Comparison of ENCODE assay signal across 7 cellular contexts in the genomic region with DNA sequence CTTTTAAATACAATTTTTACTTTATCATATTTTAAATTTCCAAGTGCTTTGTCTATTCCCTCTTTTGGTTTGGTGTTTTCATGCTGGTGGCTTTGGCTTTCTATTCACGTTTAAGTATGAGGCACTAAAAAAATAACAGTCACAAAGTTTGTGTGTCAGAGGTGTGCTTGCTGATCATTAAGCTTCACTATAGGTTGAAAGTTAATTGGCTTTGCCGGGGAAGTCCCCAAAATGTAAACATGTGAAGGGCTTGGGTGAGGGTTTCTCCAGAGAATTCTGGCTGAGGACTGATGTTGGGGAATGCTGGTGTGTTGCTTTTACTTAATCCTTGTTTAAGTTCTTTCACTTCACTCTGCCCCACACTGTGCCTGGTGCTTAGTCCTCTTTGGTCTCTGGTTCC.
DNase-seq lines count a peak whose midpoint lies in the region; ATAC-seq, FAIRE-seq and TF ChIP-seq lines count a peak whose summit lies in the region.
"Not testable (repeated sequence)": the region's sequence is repeated elsewhere in the genome, so short reads cannot be mapped to it uniquely, and the experiment has no call there.

No MANE protein-coding gene starts in this region.

- H4K20me1 ChIP-seq in K562 (replicated peaks; ENCODE audit: control insufficient read depth, insufficient read depth, low read length); H1 (replicated peaks in 1 of 2; ENCODE audit: control insufficient read depth in 1 of 2, insufficient read depth in 2 of 2, low read length in 2 of 2); keratinocyte (ENCODE audit: control insufficient read depth, extremely low read depth, insufficient read depth, low read length); HepG2 (ENCODE audit: insufficient read depth, low read length): not testable (repeated sequence)

- H3K4me1 ChIP-seq in A549; K562 (replicated peaks in 1 of 2; ENCODE audit: control insufficient read depth in 2 of 2, insufficient read depth in 2 of 2, low read length in 2 of 2); H1 (replicated peaks in 1 of 4; ENCODE audit: control insufficient read depth in 3 of 4, insufficient read depth in 4 of 4, low read length in 3 of 4); HepG2 (ENCODE audit: insufficient read depth, low read length): not testable (repeated sequence)
- H3K4me1 ChIP-seq in keratinocyte (ENCODE audit: control insufficient read depth, extremely low read depth, insufficient read depth, low read length), result peaks cover 20% of the 10 kb centered on the region

- not testable (repeated sequence) for H3K27me3 ChIP-seq in K562 (ENCODE audit: control insufficient read depth in 2 of 2, insufficient read depth in 2 of 2, low read length in 2 of 2); H1 (replicated peaks in 1 of 4; ENCODE audit: control insufficient read depth in 3 of 4, extremely low read depth in 1 of 4, insufficient read depth in 3 of 4, low read length in 3 of 4); keratinocyte (ENCODE audit: control insufficient read depth, extremely low read depth, insufficient read depth, low read length); HepG2 (ENCODE audit: control insufficient read depth in 1 of 2, insufficient read depth in 2 of 2, low read length in 2 of 2)

- H2BK5ac ChIP-seq in H1 (ENCODE audit: low read depth, low read length), result not testable (repeated sequence)

- H2AK5ac ChIP-seq in H1 (ENCODE audit: low read depth, low read length), result not testable (repeated sequence)

- POLR2A ChIA-PET in A549 (lab: Yijun Ruan, JAX); K562 (lab: Yijun Ruan, JAX); H1 (lab: Charles Lee; ENCODE audit: partially characterized antibody); HepG2 (lab: Yijun Ruan, JAX): not testable (repeated sequence)

- not testable (repeated sequence) for H3K14ac ChIP-seq in H1 (ENCODE audit: insufficient read length)

- H3K36me3 ChIP-seq in K562 (ENCODE audit: control insufficient read depth, insufficient read depth, low read length), result peaks cover 59% of the 10 kb centered on the region; the same call in 2 of the 3 replicates
- peaks cover 9 to 42% (median 17%) of the 10 kb centered on the region in 4 experiments for H3K36me3 ChIP-seq in H1 (ENCODE audit: control insufficient read depth in 2 of 4, insufficient read depth in 4 of 4, low read length in 3 of 4)
- H3K36me3 ChIP-seq in keratinocyte (ENCODE audit: control insufficient read depth in 2 of 2, extremely low read depth in 1 of 2, insufficient read depth in 2 of 2, low read length in 2 of 2), result peaks cover 27 to 52% of the 10 kb centered on the region in 2 experiments
- peaks cover 20 to 61% of the 10 kb centered on the region in 2 experiments for H3K36me3 ChIP-seq in HepG2 (replicated peaks in 1 of 2; ENCODE audit: control insufficient read depth in 1 of 2, insufficient read depth in 2 of 2, low read length in 2 of 2)

- H4K5ac ChIP-seq in H1 (ENCODE audit: insufficient read length, low read depth, low read length), result not testable (repeated sequence)

- not testable (repeated sequence) for H3K4me3 ChIP-seq in A549; K562; H1 (ENCODE audit: extremely low read depth in 1 of 4, insufficient read depth in 2 of 4, low read depth in 3 of 4, low read length in 4 of 4); keratinocyte (ENCODE audit: control insufficient read depth in 2 of 3, extremely low read depth in 1 of 3, insufficient read depth in 2 of 3, low read depth in 1 of 3, low read length in 3 of 3); HepG2 (replicated peaks in 1 of 3; ENCODE audit: insufficient read depth in 1 of 3, low read depth in 2 of 3, low read length in 3 of 3)

- not testable (repeated sequence) for TF ChIP-seq EP300 in A549 (IDR thresholded peaks at IDR 0.05); K562 (IDR thresholded peaks at IDR 0.05; ENCODE audit: low read length); H1 (IDR thresholded peaks at IDR 0.05; ENCODE audit: borderline replicate concordance in 1 of 2, low read depth in 2 of 2, low read length in 2 of 2); HepG2 (IDR thresholded peaks at IDR 0.05; ENCODE audit: low read depth in 2 of 2, low read length in 2 of 2); HepG2 (CRISPR knock-in tag; IDR thresholded peaks at IDR 0.05; ENCODE audit: borderline replicate concordance)

- H3K18ac ChIP-seq in H1 (ENCODE audit: extremely low read depth, low read length), result not testable (repeated sequence)

- not testable (repeated sequence) for H3K9me3 ChIP-seq in A549; K562 (replicated peaks; ENCODE audit: control insufficient read depth, insufficient read depth, low read depth, low read length); H1 (ENCODE audit: insufficient read depth in 2 of 2, low read depth in 1 of 2, low read length in 1 of 2); keratinocyte (ENCODE audit: control insufficient read depth, low read depth, low read length); HepG2 (ENCODE audit: low read length)

- H4K8ac ChIP-seq in H1 (ENCODE audit: extremely low read depth, insufficient read depth, low read length), result not testable (repeated sequence)

- CTCF ChIA-PET in A549 (lab: Yijun Ruan, JAX); K562 (lab: Yijun Ruan, JAX; ENCODE audit: low intra/inter-chr PET ratio); H1 (lab: Charles Lee; ENCODE audit: partially characterized antibody); HepG2 (lab: Yijun Ruan, JAX; ENCODE audit: low intra/inter-chr PET ratio, low total read pairs): not testable (repeated sequence)

- not testable (repeated sequence) for H3K23ac ChIP-seq in H1 (ENCODE audit: insufficient read length)

- BruUV-seq in K562 (replicated peaks; lab: Mats Ljungman, UMichigan); HepG2 (replicated peaks; lab: Mats Ljungman, UMichigan): not testable (repeated sequence)

- dilution Hi-C loops in keratinocyte (cut with MboI; ENCODE audit: extremely low pct_ligation_motif_present, low sequenced_read_pairs), result not testable (repeated sequence)

- H2AFZ ChIP-seq in K562 (ENCODE audit: low read depth, low read length); H1 (ENCODE audit: low read length); keratinocyte (ENCODE audit: control insufficient read depth, low read length); HepG2 (ENCODE audit: low read length): not testable (repeated sequence)

- not testable (repeated sequence) for H2BK15ac ChIP-seq in H1 (ENCODE audit: low read length)

- H3K79me1 ChIP-seq in H1 (ENCODE audit: low read depth, low read length), result not testable (repeated sequence)

- no CpG with 5 or more reads among the region's 2 CpGs for WGBS in A549 (ENCODE audit: missing lambda C conversion rate)
- no CpG with 5 or more reads among the region's 2 CpGs for WGBS in K562 (ENCODE audit: insufficient coverage, low coverage, missing lambda C conversion rate)
- no CpG with 5 or more reads among the region's 2 CpGs for WGBS in H1 (ENCODE audit: extremely low coverage in 1 of 2, insufficient coverage in 1 of 2, insufficient read length in 1 of 2, insufficient replicate concordance in 2 of 2, low coverage in 1 of 2, low lambda C conversion rate in 2 of 2, missing lambda C conversion rate in 1 of 2), 2 experiments
- no CpG with 5 or more reads among the region's 2 CpGs for WGBS in HepG2 (ENCODE audit: low lambda C conversion rate)

- intact Hi-C loops in K562 (cut with micrococcal nuclease); HepG2 (cut with micrococcal nuclease; ENCODE audit: unreplicated experiment): not testable (repeated sequence)

- not testable (repeated sequence) for H3K4ac ChIP-seq in H1 (replicated peaks; ENCODE audit: insufficient read length, low read depth, low read length)

- not testable (repeated sequence) for H4K91ac ChIP-seq in H1 (replicated peaks; ENCODE audit: insufficient read length, low read length)

- not testable (repeated sequence) for H3K9ac ChIP-seq in K562 (ENCODE audit: insufficient read depth in 1 of 2, low read depth in 2 of 2, low read length in 2 of 2); H1 (replicated peaks in 1 of 4; ENCODE audit: extremely low read depth in 1 of 4, low read depth in 3 of 4, low read length in 3 of 4); keratinocyte (ENCODE audit: control insufficient read depth, extremely low read depth, insufficient read depth, low read length); HepG2 (ENCODE audit: insufficient read depth, low read depth, low read length)

- not testable (repeated sequence) for H2BK12ac ChIP-seq in H1 (ENCODE audit: low read depth, low read length)

- H3K23me2 ChIP-seq in H1 (ENCODE audit: low read depth, low read length), result not testable (repeated sequence)

- in situ Hi-C loops in K562 (cut with MboI); HepG2 (cut with HindIII; ENCODE audit: extremely low pct_ligation_motif_present, low pct_unique_long_range_greater_than_20kb): not testable (repeated sequence)

- H3K56ac ChIP-seq in H1 (replicated peaks; ENCODE audit: insufficient read length, low read depth, low read length), result not testable (repeated sequence)

- not testable (repeated sequence) for H3K9me1 ChIP-seq in K562 (ENCODE audit: control insufficient read depth, insufficient read depth, low read length); keratinocyte (ENCODE audit: control insufficient read depth, extremely low read depth, insufficient read depth, low read length)

- not testable (repeated sequence) for H3K27ac ChIP-seq in A549; K562 (ENCODE audit: extremely low read depth, low read depth, low read length); H1 (ENCODE audit: low read depth, low read length); keratinocyte (ENCODE audit: control insufficient read depth, insufficient read depth, low read length); HepG2 (ENCODE audit: extremely low read length, insufficient read depth, low read length)

- not testable (repeated sequence) for TF ChIP-seq POLR2A in A549 (IDR thresholded peaks at IDR 0.05; ENCODE audit: low read length); K562 (conservative IDR thresholded peaks at IDR 0.05); H1 (IDR thresholded peaks at IDR 0.05; ENCODE audit: control extremely low read depth in 1 of 2, low read depth in 2 of 2, low read length in 2 of 2); HepG2 (IDR thresholded peaks at IDR 0.05; ENCODE audit: insufficient read depth in 1 of 2, low read depth in 2 of 2, low read length in 2 of 2)

- H2BK20ac ChIP-seq in H1 (ENCODE audit: low read length), result not testable (repeated sequence)

- DNase-seq in A549 (ENCODE audit: low read depth in 1 of 2, low spot score in 1 of 2); GM18507 (ENCODE audit: extremely low spot score, insufficient read length, low read depth); K562 (ENCODE audit: extremely low read depth in 1 of 4, low spot score in 3 of 4); H1 (ENCODE audit: low read depth in 1 of 2, low spot score in 2 of 2); keratinocyte (ENCODE audit: low read depth, low spot score); HepG2 (ENCODE audit: low spot score): not testable (repeated sequence)

- not testable (repeated sequence) for TF ChIP-seq RAD21 in A549 (conservative IDR thresholded peaks at IDR 0.05 in 1 of 2, IDR thresholded peaks at IDR 0.05 in 1 of 2); K562 (CRISPR knock-in tag; conservative IDR thresholded peaks at IDR 0.05 in 1 of 2, IDR thresholded peaks at IDR 0.05 in 1 of 2); H1 (IDR thresholded peaks at IDR 0.05 in 1 of 2, conservative IDR thresholded peaks at IDR 0.05 in 1 of 2; ENCODE audit: low read depth in 2 of 2, low read length in 2 of 2); HepG2 (CRISPR knock-in tag; IDR thresholded peaks at IDR 0.05)

- ATAC-seq in A549, K562, HepG2: not testable (repeated sequence)

- TF ChIP-seq CTCF in A549 (IDR thresholded peaks at IDR 0.05); K562 (IDR thresholded peaks at IDR 0.05 in 2 of 3, conservative IDR thresholded peaks at IDR 0.05 in 1 of 3; ENCODE audit: insufficient read depth in 2 of 3, low read depth in 1 of 3, low read length in 3 of 3); H1 (IDR thresholded peaks at IDR 0.05; ENCODE audit: control extremely low read depth in 1 of 3, insufficient read depth in 1 of 3, low read depth in 1 of 3, low read length in 3 of 3); keratinocyte (optimal IDR thresholded peaks at IDR 0.05 in 1 of 3, IDR thresholded peaks at IDR 0.05 in 1 of 3, conservative IDR thresholded peaks at IDR 0.05 in 1 of 3; ENCODE audit: extremely low read depth in 1 of 3, insufficient read depth in 2 of 3, low read length in 3 of 3); HepG2 (CRISPR knock-in tag; IDR thresholded peaks at IDR 0.05): not testable (repeated sequence)

- not testable (repeated sequence) for H3K4me2 ChIP-seq in A549; K562 (ENCODE audit: insufficient read depth, low read length); H1 (ENCODE audit: insufficient read depth in 1 of 2, low read depth in 2 of 2, low read length in 2 of 2); keratinocyte (ENCODE audit: control insufficient read depth, extremely low read depth, insufficient read depth, low read depth, low read length); HepG2 (ENCODE audit: low read depth, low read length)

- H2BK120ac ChIP-seq in H1 (replicated peaks; ENCODE audit: low read depth, low read length), result not testable (repeated sequence)

- not testable (repeated sequence) for H3K79me2 ChIP-seq in K562 (ENCODE audit: control insufficient read depth, insufficient read depth, low read length); H1 (ENCODE audit: control insufficient read depth in 1 of 2, insufficient read depth in 2 of 2, low read length in 2 of 2); HepG2 (ENCODE audit: insufficient read depth, low read length)
- peaks cover 53% of the 10 kb centered on the region for H3K79me2 ChIP-seq in keratinocyte (ENCODE audit: control insufficient read depth, insufficient read depth, low read length)

- FAIRE-seq in A549 (lab: Jason Lieb, UNC) (peak; percentile 92), G401.6 (lab: Jason Lieb, UNC) (peak; percentile 52), GM18507 (lab: Jason Lieb, UNC) (peak; percentile 78), K562 (lab: Jason Lieb, UNC) (peak; percentile 74), H1 (lab: Jason Lieb, UNC) (peak; percentile 79), keratinocyte (lab: Jason Lieb, UNC) (peak; percentile 86), HepG2 (lab: Jason Lieb, UNC) (peak; percentile 47)
